ENCODE assay signal across 16 cellular contexts in genomic region chr11:71336176-71336995, GRCh38.
"Had no signal": no experiment of that assay in that cellular context is flagged by ENCODE, and none has a peak within 500 bp of the region (broad histone marks: within the 10 kb centered on the region; RNA-seq: fewer than 3 reads in every experiment).

No MANE protein-coding gene starts in this region.

- H3K4me3 ChIP-seq: lung, testis had no signal

- ATAC-seq: left cardiac atrium had no signal

- H3K27me3 ChIP-seq: testis had no signal

- H3K27ac Mint-ChIP-seq: activated naive CD4-positive, alpha-beta T cell treated with anti-CD3 and anti-CD28 coated beads, Interleukin-2, amount 50 U/mL, for 24 hours; stimulated activated naive CD8-positive, alpha-beta T cell treated with anti-CD3 and anti-CD28 coated beads, Interleukin-15, Interleukin-2, amounts not matched to agents 100 ng/mL and 50 ng/mL, for 24 hours had no signal

- H3K36me3 Mint-ChIP-seq: activated naive CD4-positive, alpha-beta T cell treated with anti-CD3 and anti-CD28 coated beads, Interleukin-2, amount 50 U/mL, for 24 hours had no signal

- H3K27ac ChIP-seq: epithelial cell of prostate, testis, VCaP had no signal

- DNase-seq: activated CD4-positive, alpha-beta T cell treated with anti-CD3 and anti-CD28 coated beads for 48 hours; central memory CD4-positive, alpha-beta T cell; effector memory CD4-positive, alpha-beta T cell; hypothalamus; left cardiac atrium; occipital lobe; stimulated activated CD4-positive, alpha-beta T cell treated with anti-CD3 and anti-CD28 coated beads, Interleukin-4, amount 100 ng/mL, for 1 hour; stimulated activated CD8-positive, alpha-beta memory T cell treated with anti-CD3 and anti-CD28 coated beads, Interleukin-4, amount 100 ng/mL, for 48 hours; T-helper 1 cell; testis had no signal

- H3K27me3 Mint-ChIP-seq: stimulated activated naive CD8-positive, alpha-beta T cell treated with anti-CD3 and anti-CD28 coated beads, Interleukin-15, Interleukin-2, amounts not matched to agents 100 ng/mL and 50 ng/mL, for 24 hours had no signal

- H3K9me3 ChIP-seq: testis had no signal

- H3K4me1 Mint-ChIP-seq: activated naive CD4-positive, alpha-beta T cell treated with anti-CD3 and anti-CD28 coated beads, Interleukin-2, amount 50 U/mL, for 24 hours had no signal

- H3K4me3 Mint-ChIP-seq: activated naive CD4-positive, alpha-beta T cell treated with anti-CD3 and anti-CD28 coated beads, Interleukin-2, amount 50 U/mL, for 24 hours; nephron; stimulated activated naive CD8-positive, alpha-beta T cell treated with anti-CD3 and anti-CD28 coated beads, Interleukin-15, Interleukin-2, amounts not matched to agents 100 ng/mL and 50 ng/mL, for 24 hours had no signal

- H3K9me3 Mint-ChIP-seq: activated naive CD4-positive, alpha-beta T cell treated with anti-CD3 and anti-CD28 coated beads, Interleukin-2, amount 50 U/mL, for 24 hours; stimulated activated naive CD8-positive, alpha-beta T cell treated with anti-CD3 and anti-CD28 coated beads, Interleukin-15, Interleukin-2, amounts not matched to agents 100 ng/mL and 50 ng/mL, for 24 hours had no signal
